Comparison of ENCODE assay signal across 8 cellular contexts in genomic region chrX:134764202-134764785, GRCh38. TPM values are rescaled to one million over a fixed set of nuclear protein-coding genes. Genes with fewer than 3 reads are reported as not detected.
DNase-seq lines count a peak whose midpoint lies in the region; ATAC-seq, FAIRE-seq and TF ChIP-seq lines count a peak whose summit lies in the region.

No MANE protein-coding gene starts in this region.

- FAIRE-seq in HTR-8/SVneo (lab: Jason Lieb, UNC), result no peak

- H3K9me3 Mint-ChIP-seq in progenitor cell of endocrine pancreas (ENCODE audit: low read depth), result peaks cover 22% of the 10 kb centered on the region

- peak; percentile 41 for TF ChIP-seq CTCF in GM12873 (IDR thresholded peaks at IDR 0.05; ENCODE audit: insufficient read depth, low read depth, low read length, missing control alignments)
- no peak for TF ChIP-seq CTCF in lung (IDR thresholded peaks at IDR 0.05; ENCODE audit: control extremely low read depth, extremely low read depth)
- TF ChIP-seq CTCF in progenitor cell of endocrine pancreas (IDR thresholded peaks at IDR 0.05; ENCODE audit: unreplicated experiment), result no peak

- no peak overlapping the region for H3K27ac Mint-ChIP-seq in progenitor cell of endocrine pancreas

- no peak overlapping the region for H3K27ac ChIP-seq in lung (ENCODE audit: low read depth in 1 of 2, low read length in 1 of 2)

- no peak overlapping the region for H3K4me3 ChIP-seq in lung

- ATAC-seq in lung (ENCODE audit: insufficient read depth, low FRiP score), result peak; percentile 34
- no peak for ATAC-seq in Right ventricle myocardium inferior

- H3K36me3 ChIP-seq in lung (ENCODE audit: control insufficient read depth in 2 of 2, insufficient read depth in 2 of 2, low read length in 2 of 2), result no peaks in the 10 kb centered on the region

- peaks cover 2% of the 10 kb centered on the region for H3K36me3 Mint-ChIP-seq in progenitor cell of endocrine pancreas (ENCODE audit: insufficient read depth)

- DNase-seq in A172 (ENCODE audit: low spot score) (peak; percentile 52), HTR-8/SVneo (ENCODE audit: insufficient read length, low spot score) (peak; percentile 56), SW 1271 (lab: John Stamatoyannopoulos, UW) (peak; percentile 48 to 77), lung (ENCODE audit: low spot score) (no peak), progenitor cell of endocrine pancreas (ENCODE audit: low spot score, unreplicated experiment) (no peak), AG20443 (ENCODE audit: low spot score) (no peak), Right ventricle myocardium inferior (ENCODE audit: missing footprints) (no peak)

- no peak overlapping the region for H3K4me3 Mint-ChIP-seq in progenitor cell of endocrine pancreas (ENCODE audit: low read depth)

- no peaks in the 10 kb centered on the region for H3K27me3 ChIP-seq in lung (ENCODE audit: control insufficient read depth, insufficient read depth)

- H3K9me3 ChIP-seq in lung (ENCODE audit: control insufficient read depth in 2 of 2, insufficient read depth in 1 of 2, low read length in 1 of 2), result no peaks in the 10 kb centered on the region

- H3K4me1 Mint-ChIP-seq in progenitor cell of endocrine pancreas (ENCODE audit: low read depth), result no peaks in the 10 kb centered on the region

- WGBS in lung, 2 donors, result 54 to 58% methylated on average over 6 of the region's 6 CpGs

- no peaks in the 10 kb centered on the region for H3K4me1 ChIP-seq in lung (ENCODE audit: control insufficient read depth in 2 of 2, insufficient read depth in 2 of 2, low read length in 2 of 2)

- no peaks in the 10 kb centered on the region for H3K27me3 Mint-ChIP-seq in progenitor cell of endocrine pancreas

- intact Hi-C loops in Right ventricle myocardium inferior (cut with DNase I), result no loop called here

RNA-seq across cellular contexts. Expression of gene PABIR2, which starts 32.7 kb away (rescaled TPM):
- total RNA-seq in A172 (2014; rRNA removed; shearing (Covaris generic)), result 8.6 and 9.4 TPM in 2 replicates
- total RNA-seq in lung (10 to 100 TPM; 16.0 to 18.8 TPM), progenitor cell of endocrine pancreas (21.0 and 25.7 TPM in 2 replicates), Right ventricle myocardium inferior (9.5 TPM)
- 10 to 100 TPM; 12.1 to 27.6 TPM for polyA plus RNA-seq in lung

Comparison
In these comparisons a context has a peak if more than half of its experiments do, and no peak if none do; other contexts are left out.
1. DNase-seq: peak in A172 (single experiment), HTR-8/SVneo (single experiment) and SW 1271 (2 of 2); none in lung (single experiment), progenitor cell of endocrine pancreas (single experiment), AG20443 (single experiment) and Right ventricle myocardium inferior (single experiment).